ENCODE assay signal across 31 cellular contexts in the genomic region with DNA sequence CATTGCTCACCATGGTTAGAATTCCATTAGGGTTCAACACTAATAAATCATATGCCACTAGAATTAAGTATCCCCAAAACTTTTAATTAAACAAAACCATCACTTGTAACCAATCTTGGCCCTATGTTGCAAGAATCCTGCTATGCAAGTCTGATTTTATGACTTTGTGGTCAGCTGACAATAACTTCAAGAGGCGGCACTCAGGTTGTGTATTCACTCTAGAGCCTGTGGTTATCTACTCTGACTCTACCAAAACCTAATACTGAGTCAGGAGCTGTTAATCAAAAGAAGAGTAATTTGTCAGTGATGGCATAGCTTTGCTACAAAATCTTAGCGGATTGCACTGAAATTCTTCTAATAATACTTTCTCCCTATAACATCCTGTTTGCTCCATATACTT.
DNase-seq lines count a peak whose midpoint lies in the region; ATAC-seq and TF ChIP-seq lines count a peak whose summit lies in the region.
"Had no signal": no experiment of that assay in that cellular context is flagged by ENCODE, and none has a peak within 500 bp of the region (broad histone marks: within the 10 kb centered on the region; RNA-seq: fewer than 3 reads in every experiment).

No MANE protein-coding gene starts in this region.

- DNase-seq in EL (peak; percentile 43), LHCN-M2 (ENCODE audit: low read depth) (peak; percentile 19), astrocyte of the spinal cord (ENCODE audit: low read depth, low spot score) (peak; percentile 27), kidney glomerular epithelial cell (lab: John Stamatoyannopoulos, UW) (peak; percentile 83), mesothelial cell of epicardium (ENCODE audit: low spot score in 2 of 2, unreplicated experiment in 2 of 2) (no peak), iPS-NIHi11 (ENCODE audit: low spot score) (no peak)
- DNase-seq: activated CD4-positive, alpha-beta T cell treated with anti-CD3 and anti-CD28 coated beads for 4 hours; activated gamma-delta T cell; activated T-cell treated with anti-CD3 and anti-CD28 coated beads, Interleukin-2, amount 50 U/mL, for 1 hour; C1 segment of cervical spinal cord; Caco-2; cerebellar nuclear complex; DMS79; dorsolateral prefrontal cortex; GOT3; head of caudate nucleus; left colon; MG63; NCI-H1417; NCI-H2081; NCI-H446; SK-N-SH; stimulated activated CD4-positive, alpha-beta T cell treated with anti-CD3 and anti-CD28 coated beads, Interleukin-15, amount 100 ng/mL, for 24 hours; stimulated activated naive B cell treated with anti-CD40 and anti-IgM and Interleukin-4, amounts not matched to agents 10 μg/mL and 1 μg/mL and 100 μg/mL, for 72 hours; upper lobe of right lung had no signal

- in situ Hi-C loops in astrocyte of the spinal cord (cut with HindIII; ENCODE audit: low sequenced_read_pairs): no loop called here

- H3K36me3 Mint-ChIP-seq in mesothelial cell of epicardium: no peaks in the 10 kb centered on the region
- H3K36me3 Mint-ChIP-seq: memory B cell; stimulated activated naive B cell treated with anti-CD40 and anti-IgM and Interleukin-4, amounts not matched to agents 10 μg/mL and 1 μg/mL and 100 μg/mL, for 72 hours had no signal

- ATAC-seq in GM18858 (IDR thresholded peaks at IDR 0.05; ENCODE audit: unreplicated experiment) (no peak), GM21528 (IDR thresholded peaks at IDR 0.05; ENCODE audit: low FRiP score, unreplicated experiment) (no peak)
- ATAC-seq: left colon; sciatic nerve; stimulated activated naive B cell treated with anti-CD40 and anti-IgM and Interleukin-4, amounts not matched to agents 10 μg/mL and 1 μg/mL and 100 μg/mL, for 72 hours; upper lobe of right lung had no signal

- H3K27ac Mint-ChIP-seq in mesothelial cell of epicardium: no peak overlapping the region
- H3K27ac Mint-ChIP-seq: memory B cell; progenitor cell of endocrine pancreas; stimulated activated naive B cell treated with anti-CD40 and anti-IgM and Interleukin-4, amounts not matched to agents 10 μg/mL and 1 μg/mL and 100 μg/mL, for 72 hours had no signal

- no peaks in the 10 kb centered on the region for H3K4me1 Mint-ChIP-seq in mesothelial cell of epicardium
- H3K4me1 Mint-ChIP-seq: memory B cell; stimulated activated naive B cell treated with anti-CD40 and anti-IgM and Interleukin-4, amounts not matched to agents 10 μg/mL and 1 μg/mL and 100 μg/mL, for 72 hours had no signal

- no peaks in the 10 kb centered on the region for H3K27me3 Mint-ChIP-seq in mesothelial cell of epicardium (ENCODE audit: low read depth)
- H3K27me3 Mint-ChIP-seq: memory B cell; progenitor cell of endocrine pancreas; stimulated activated naive B cell treated with anti-CD40 and anti-IgM and Interleukin-4, amounts not matched to agents 10 μg/mL and 1 μg/mL and 100 μg/mL, for 72 hours had no signal

- no peak for TF ChIP-seq CTCF in astrocyte of the spinal cord (IDR thresholded peaks at IDR 0.05; ENCODE audit: low read depth, low read length)
- TF ChIP-seq CTCF in mesothelial cell of epicardium (IDR thresholded peaks at IDR 0.05; ENCODE audit: unreplicated experiment): no peak

- no peaks in the 10 kb centered on the region for H3K9me3 Mint-ChIP-seq in mesothelial cell of epicardium

- H3K4me3 ChIP-seq in astrocyte of the spinal cord (ENCODE audit: low read depth, low read length): no peak overlapping the region
- H3K4me3 ChIP-seq: dorsolateral prefrontal cortex, MG63, upper lobe of right lung had no signal

- no peak overlapping the region for H3K4me3 Mint-ChIP-seq in mesothelial cell of epicardium
- H3K4me3 Mint-ChIP-seq: memory B cell; stimulated activated naive B cell treated with anti-CD40 and anti-IgM and Interleukin-4, amounts not matched to agents 10 μg/mL and 1 μg/mL and 100 μg/mL, for 72 hours; T-helper 1 cell treated with Interleukin-12 subunit alpha and Interleukin-12 subunit beta and Interleukin-4 antibody, amounts not matched to agents 30 μg/mL and 1 μg/mL, for 36 hours had no signal

Comparison
In these comparisons a context has a peak if more than half of its experiments do, and no peak if none do; other contexts are left out.
1. DNase-seq: peak in EL (single experiment), LHCN-M2 (single experiment), astrocyte of the spinal cord (single experiment) and kidney glomerular epithelial cell (single experiment); none in mesothelial cell of epicardium (0 of 2) and iPS-NIHi11 (single experiment).